8 cellular contexts compared by ENCODE assay signal in the genomic region with DNA sequence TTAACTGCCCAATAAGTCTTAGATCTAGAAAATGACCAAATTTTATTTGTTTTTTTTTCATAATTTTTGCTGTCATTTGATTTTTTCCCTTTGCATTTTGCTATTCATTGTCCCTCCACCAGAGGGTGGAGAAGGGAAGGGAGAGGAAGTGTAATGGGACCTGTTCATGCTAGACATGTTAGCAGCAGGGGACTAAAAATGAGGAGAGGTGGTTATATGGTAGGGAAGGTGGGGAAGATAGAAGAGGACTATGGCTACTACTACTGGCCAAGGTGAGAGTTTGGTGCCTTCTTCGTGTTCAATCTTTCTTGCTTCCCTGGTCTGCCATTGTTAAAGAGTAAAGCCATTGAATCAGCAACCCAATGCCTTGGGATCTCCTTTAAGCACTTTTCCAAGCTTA. TPM values are rescaled to one million over a fixed set of nuclear protein-coding genes. Genes with fewer than 3 reads are reported as not detected.
DNase-seq lines count a peak whose midpoint lies in the region; ATAC-seq and TF ChIP-seq lines count a peak whose summit lies in the region.

No MANE protein-coding gene starts in this region.

- no peak overlapping the region for H3K27ac Mint-ChIP-seq in effector memory CD8-positive, alpha-beta T cell

- ATAC-seq in GM19467 (IDR thresholded peaks at IDR 0.05; ENCODE audit: unreplicated experiment): peak; percentile 69
- no peak for ATAC-seq in effector memory CD8-positive, alpha-beta T cell (replicated peaks)
- ATAC-seq in HG03521 (IDR thresholded peaks at IDR 0.05; ENCODE audit: unreplicated experiment): no peak
- ATAC-seq in GM19455 (IDR thresholded peaks at IDR 0.05; ENCODE audit: unreplicated experiment): no peak

- H3K4me1 Mint-ChIP-seq in effector memory CD8-positive, alpha-beta T cell (ENCODE audit: low read depth in 2 of 2): no peaks in the 10 kb centered on the region

- no peaks in the 10 kb centered on the region for H3K36me3 ChIP-seq in OCI-LY3 (replicated peaks; ENCODE audit: low read depth, low read length)

- no peak overlapping the region for H3K4me3 Mint-ChIP-seq in effector memory CD8-positive, alpha-beta T cell

- H3K4me1 ChIP-seq in OCI-LY3 (ENCODE audit: low read length): no peaks in the 10 kb centered on the region

- POLR2A ChIA-PET in AG04450 (lab: Yijun Ruan, JAX): no interaction called here

- H2AFZ ChIP-seq in OCI-LY3 (ENCODE audit: low read depth, low read length): no peak overlapping the region

- H3K27me3 Mint-ChIP-seq in effector memory CD8-positive, alpha-beta T cell: peaks cover 6 to 17% of the 10 kb centered on the region in 2 donors

- H3K27me3 ChIP-seq in AG04450 (ENCODE audit: control insufficient read depth, insufficient read depth, low read length): no peaks in the 10 kb centered on the region
- no peaks in the 10 kb centered on the region for H3K27me3 ChIP-seq in OCI-LY3 (ENCODE audit: low read depth, low read length)

- no peak overlapping the region for H3K4me3 ChIP-seq in AG04450 (ENCODE audit: low read depth, low read length)
- no peak overlapping the region for H3K4me3 ChIP-seq in OCI-LY3 (ENCODE audit: low read length)
- H3K4me3 ChIP-seq in fibroblast of mammary gland (ENCODE audit: control insufficient read depth, low read depth, low read length): no peak overlapping the region

- CTCF ChIA-PET in AG04450 (lab: Charles Lee): interaction anchor here (0.6 to 8.7 kb wide), 16 partner anchors 9 to 471 kb away, joined by 3 to 77 read pairs (median 4); no protein-coding TSS in a partner anchor

- H3K27ac ChIP-seq in AG04450 (ENCODE audit: low read depth, low read length) (no peak overlapping the region), OCI-LY3 (ENCODE audit: low read length) (no peak overlapping the region)

- no peaks in the 10 kb centered on the region for H3K9me3 ChIP-seq in AG04450 (ENCODE audit: control insufficient read depth, insufficient read depth, low read length)
- H3K9me3 ChIP-seq in OCI-LY3 (ENCODE audit: insufficient read depth, low read length): no peaks in the 10 kb centered on the region

- no peaks in the 10 kb centered on the region for H3K9me3 Mint-ChIP-seq in effector memory CD8-positive, alpha-beta T cell

- H3K36me3 Mint-ChIP-seq in effector memory CD8-positive, alpha-beta T cell (ENCODE audit: insufficient read depth): no peaks in the 10 kb centered on the region

- H3K9ac ChIP-seq in OCI-LY3 (ENCODE audit: low read length): no peak overlapping the region

- no peak overlapping the region for H3K4me2 ChIP-seq in OCI-LY3 (ENCODE audit: low read length)

- DNase-seq in AG04450 (ENCODE audit: low read depth, low spot score) (no peak), fibroblast of mammary gland (ENCODE audit: low read depth) (peak; percentile 56), stromal cell of bone marrow (ENCODE audit: low read depth) (peak; percentile 39)
- DNase-seq in effector memory CD8-positive, alpha-beta T cell: no peak

- TF ChIP-seq CTCF in AG04450 (IDR thresholded peaks at IDR 0.05; ENCODE audit: low read depth, low read length): peak; percentile 95
- peak; percentile 40 for TF ChIP-seq CTCF in OCI-LY3 (IDR thresholded peaks at IDR 0.05; ENCODE audit: low read depth, low read length)
- TF ChIP-seq CTCF in fibroblast of mammary gland (conservative IDR thresholded peaks at IDR 0.05; ENCODE audit: control insufficient read depth, insufficient read depth, low read depth, low read length): peak; percentile 98

- no peaks in the 10 kb centered on the region for H3K79me2 ChIP-seq in OCI-LY3 (ENCODE audit: low read length)

- H4K20me1 ChIP-seq in OCI-LY3 (ENCODE audit: insufficient read depth, low read length): no peaks in the 10 kb centered on the region

RNA-seq across cellular contexts. Expression of a gene that starts 6.4 kb away (rescaled TPM):
- 0.42 and 0.88 TPM in 2 replicates for polyA plus RNA-seq in AG04450 (2011; rRNA removed)
- polyA minus RNA-seq in AG04450 (2011; rRNA and poly(A)+ RNA removed): 0.83 and 1.8 TPM in 2 replicates

Comparison
In these comparisons a context has a peak if more than half of its experiments do, and no peak if none do; other contexts are left out.
1. DNase-seq: peak in fibroblast of mammary gland (single experiment) and stromal cell of bone marrow (single experiment); none in AG04450 (single experiment) and effector memory CD8-positive, alpha-beta T cell (0 of 3).
2. CTCF ChIP-seq: peak in every context shown above with its lines; median percentile 98 in fibroblast of mammary gland; 95 in AG04450; 40 in OCI-LY3.